In genomic region chrX:78064698-78065601, GRCh38 we compare ENCODE assay signal across 8 cellular contexts. TPM values are rescaled to one million over a fixed set of nuclear protein-coding genes. Genes with fewer than 3 reads are reported as not detected.
DNase-seq lines count a peak whose midpoint lies in the region; ATAC-seq, FAIRE-seq and TF ChIP-seq lines count a peak whose summit lies in the region.
"Not testable (repeated sequence)": the region's sequence is repeated elsewhere in the genome, so short reads cannot be mapped to it uniquely, and the experiment has no call there.

No MANE protein-coding gene starts in this region.

- H3K4me3 Mint-ChIP-seq in activated CD4-positive, alpha-beta T cell treated with anti-CD3 and anti-CD28 coated beads for 36 hours = not testable (repeated sequence)

- peak overlapping the region; percentile 15; the same call in 1 of the 2 replicates for H3K27ac ChIP-seq in HUES6 (ENCODE audit: low read depth, low read length)
- H3K27ac ChIP-seq in upper lobe of left lung = peak overlapping the region in 3 of 4 donors; percentile 10 to 35 (median 13)

- peak overlapping the region; percentile 14 for H3K9ac ChIP-seq in HUES6 (ENCODE audit: low read length)

- H3K4me1 ChIP-seq in HUES6 (ENCODE audit: control insufficient read depth, insufficient read depth, low read length); upper lobe of left lung: not testable (repeated sequence)

- CTCF ChIA-PET in activated CD4-positive, alpha-beta T cell treated with anti-CD3 and anti-CD28 coated beads for 36 hours (lab: Charles Lee) = interaction anchor here (0.7 to 1.4 kb wide), 3 partner anchors 27 to 165 kb away, joined by 3 to 4 read pairs (median 4); partner anchors contain the start of gene COX7B

- H3K36me3 Mint-ChIP-seq in activated CD4-positive, alpha-beta T cell treated with anti-CD3 and anti-CD28 coated beads for 36 hours (ENCODE audit: low read depth) = not testable (repeated sequence)

- peak; percentile 89 for FAIRE-seq in GM12891 (lab: Jason Lieb, UNC)

- not testable (repeated sequence) for TF ChIP-seq POLR2A in GM12891 (IDR thresholded peaks at IDR 0.05; ENCODE audit: low read depth, low read length); upper lobe of left lung (IDR thresholded peaks at IDR 0.05)

- not testable (repeated sequence) for H3K9me3 Mint-ChIP-seq in activated CD4-positive, alpha-beta T cell treated with anti-CD3 and anti-CD28 coated beads for 36 hours (ENCODE audit: low read depth)

- not testable (repeated sequence) for H3K36me3 ChIP-seq in HUES6 (ENCODE audit: control insufficient read depth, insufficient read depth, low read length); kidney epithelial cell (ENCODE audit: control insufficient read depth, insufficient read depth, low read length); upper lobe of left lung

- intact Hi-C loops in activated CD4-positive, alpha-beta T cell treated with anti-CD3 and anti-CD28 coated beads for 36 hours (cut with DNase I, micrococcal nuclease) = loop anchor here (1.0 to 5.0 kb wide), 4 partner anchors 11 to 452 kb away; partner anchors contain the start of gene PGK1 (in 1 of the 2)

- not testable (repeated sequence) for DNase-seq in GM12891 (ENCODE audit: insufficient read length, low spot score); upper lobe of left lung
- peak; percentile 14 for DNase-seq in activated CD4-positive, alpha-beta T cell treated with anti-CD3 and anti-CD28 coated beads for 36 hours
- DNase-seq in cardiac fibroblast (ENCODE audit: low read depth in 2 of 2) = peak; percentile 72 to 75
- peak; percentile 37 for DNase-seq in kidney epithelial cell (ENCODE audit: low read depth)

- peak overlapping the region; percentile 84 for H3K27ac Mint-ChIP-seq in activated CD4-positive, alpha-beta T cell treated with anti-CD3 and anti-CD28 coated beads for 36 hours

- H3K27me3 ChIP-seq in HUES6 (ENCODE audit: control insufficient read depth, insufficient read depth, low read length); kidney epithelial cell (ENCODE audit: control insufficient read depth, insufficient read depth, low read length); upper lobe of left lung: not testable (repeated sequence)

- not testable (repeated sequence) for H3K4me3 ChIP-seq in HUES6 (ENCODE audit: low read depth, low read length); cardiac fibroblast (replicated peaks in 1 of 2; ENCODE audit: low read depth in 2 of 2, low read length in 2 of 2); kidney epithelial cell (ENCODE audit: low read depth, low read length); upper lobe of left lung

- not testable (repeated sequence) for TF ChIP-seq EP300 in upper lobe of left lung (IDR thresholded peaks at IDR 0.05)

- POLR2A ChIA-PET in activated CD4-positive, alpha-beta T cell treated with anti-CD3 and anti-CD28 coated beads for 36 hours (lab: Charles Lee) = interaction anchor here (0.6 to 0.7 kb wide), 2 partner anchors 212 to 1036 kb away, joined by 3 to 5 read pairs; no protein-coding TSS in a partner anchor

- ATAC-seq in GM21367 (IDR thresholded peaks at IDR 0.05; ENCODE audit: unreplicated experiment) (peak; percentile 53), HG02973 (IDR thresholded peaks at IDR 0.05; ENCODE audit: unreplicated experiment) (peak; percentile 78), upper lobe of left lung (ENCODE audit: low FRiP score in 2 of 2) (peak in 1 of 2 donors; percentile 52)
- ATAC-seq in activated CD4-positive, alpha-beta T cell treated with anti-CD3 and anti-CD28 coated beads for 36 hours = peak; percentile 88

- 74 to 92% methylated on average over 5 to 6 of the region's 6 CpGs for WGBS in upper lobe of left lung, 2 donors

- peaks cover 18% of the 10 kb centered on the region for H3K4me1 Mint-ChIP-seq in activated CD4-positive, alpha-beta T cell treated with anti-CD3 and anti-CD28 coated beads for 36 hours

- TF ChIP-seq CTCF in cardiac fibroblast (IDR thresholded peaks at IDR 0.05; ENCODE audit: low read depth, low read length); kidney epithelial cell (IDR thresholded peaks at IDR 0.05; ENCODE audit: insufficient read depth, low read length, poor library complexity, severe bottlenecking); upper lobe of left lung (IDR thresholded peaks at IDR 0.05): not testable (repeated sequence)

- not testable (repeated sequence) for H3K27me3 Mint-ChIP-seq in activated CD4-positive, alpha-beta T cell treated with anti-CD3 and anti-CD28 coated beads for 36 hours

- H3K9me3 ChIP-seq in HUES6 (ENCODE audit: control insufficient read depth, insufficient read depth, low read depth, low read length) = peaks cover 39% of the 10 kb centered on the region
- H3K9me3 ChIP-seq in upper lobe of left lung = not testable (repeated sequence)

RNA-seq across cellular contexts. Expression of gene PGK1, which starts 39.1 kb away (rescaled TPM):
- polyA plus RNA-seq in GM12891 (2012; ENCODE audit: low read depth, missing spikeins) = 633 TPM
- 1,000 to 10,000 TPM; 1,263 to 1,446 TPM for total RNA-seq in activated CD4-positive, alpha-beta T cell treated with anti-CD3 and anti-CD28 coated beads for 36 hours
- total RNA-seq in kidney epithelial cell = 231 and 245 TPM in 2 replicates
- 100 to 1,000 TPM in 5 of 6 donors, 10 to 100 TPM in 1; 57.6 to 295 (median 170) TPM for total RNA-seq in upper lobe of left lung
